ENCODE assay signal across 8 cellular contexts in the genomic region with DNA sequence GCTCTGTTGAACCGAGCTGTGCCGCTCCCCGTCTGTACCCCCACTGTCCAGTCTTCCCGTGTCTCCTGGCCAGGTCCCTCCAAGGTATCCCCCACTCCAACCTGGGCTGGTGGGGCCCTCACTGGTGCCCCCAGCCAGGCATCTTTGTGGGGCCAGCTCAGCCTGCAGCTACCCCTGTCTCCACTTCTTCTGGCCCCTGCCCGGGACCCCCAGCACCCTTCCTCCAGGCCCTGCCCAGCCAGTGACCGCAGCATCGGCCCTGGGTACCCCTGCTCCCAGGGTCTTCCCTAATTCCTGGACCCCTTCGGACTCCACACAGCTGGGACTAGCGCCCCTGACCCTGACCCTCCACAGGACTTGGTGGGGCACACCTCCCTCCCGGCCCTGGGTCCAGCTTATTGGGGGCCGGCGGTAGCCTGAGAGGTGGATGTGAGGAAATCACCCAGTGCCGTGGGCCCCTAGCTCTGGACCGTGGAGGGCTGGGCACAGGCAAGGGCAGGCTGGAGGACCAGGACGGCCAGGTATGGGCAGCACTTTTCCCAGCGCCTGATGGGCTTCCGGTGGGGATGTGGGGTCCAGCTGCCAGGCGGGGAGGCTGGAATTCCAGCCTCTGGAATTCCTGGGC. TPM values are rescaled to one million over a fixed set of nuclear protein-coding genes. Genes with fewer than 3 reads are reported as not detected.
DNase-seq lines count a peak whose midpoint lies in the region; ATAC-seq and TF ChIP-seq lines count a peak whose summit lies in the region.

No MANE protein-coding gene starts in this region.

- H3K9me3 ChIP-seq in cardiac muscle cell (ENCODE audit: low read depth) (no peaks in the 10 kb centered on the region), muscle layer of duodenum (ENCODE audit: control insufficient read depth in 1 of 2, low read length in 2 of 2) (no peaks in the 10 kb centered on the region), upper lobe of right lung (no peaks in the 10 kb centered on the region), MG63 (no peaks in the 10 kb centered on the region)

- H3K4me1 ChIP-seq in cardiac muscle cell (ENCODE audit: low read depth) (peaks cover 66% of the 10 kb centered on the region), muscle layer of duodenum (ENCODE audit: control insufficient read depth in 1 of 2, insufficient read depth in 2 of 2, low read length in 2 of 2) (peaks cover 10 to 74% of the 10 kb centered on the region in 2 donors), upper lobe of right lung (peaks cover 66% of the 10 kb centered on the region)

- DNase-seq in cardiac muscle cell (ENCODE audit: low read depth in 1 of 2, low spot score in 1 of 2), result no peak
- DNase-seq in cardiac septum (ENCODE audit: low spot score), result no peak
- peak in 1 of 61 donors; percentile 61 for DNase-seq in caudate nucleus (lab: John Stamatoyannopoulos, UW)
- DNase-seq in upper lobe of right lung, result no peak
- no peak for DNase-seq in nucleus accumbens (lab: John Stamatoyannopoulos, UW)
- no peak for DNase-seq in MG63

- intact Hi-C loops in cardiac septum (cut with DNase I) (no loop called here), upper lobe of right lung (cut with DNase I) (no loop called here)

- ATAC-seq in upper lobe of right lung (no peak), GM18870 (IDR thresholded peaks at IDR 0.05; ENCODE audit: unreplicated experiment) (no peak)

- H3K27me3 ChIP-seq in cardiac muscle cell (peaks cover 14% of the 10 kb centered on the region), muscle layer of duodenum (ENCODE audit: low read depth, low read length) (peaks cover 5% of the 10 kb centered on the region), upper lobe of right lung (no peaks in the 10 kb centered on the region), MG63 (no peaks in the 10 kb centered on the region)

- H3K36me3 ChIP-seq in cardiac muscle cell (peaks cover 8% of the 10 kb centered on the region), muscle layer of duodenum (ENCODE audit: control insufficient read depth in 1 of 2, insufficient read depth in 2 of 2, low read length in 2 of 2) (peaks cover 0 to 12% of the 10 kb centered on the region in 2 donors), upper lobe of right lung (no peaks in the 10 kb centered on the region), MG63 (peaks cover 3% of the 10 kb centered on the region; the same call in 1 of the 2 replicates)

- TF ChIP-seq CTCF in cardiac muscle cell (IDR thresholded peaks at IDR 0.05; ENCODE audit: low read depth, low read length), result no peak
- TF ChIP-seq CTCF in upper lobe of right lung (IDR thresholded peaks at IDR 0.05), result no peak

- H3K27ac ChIP-seq in cardiac muscle cell (peak overlapping the region; percentile 63), caudate nucleus (ENCODE audit: low read depth, low read length) (peak overlapping the region; percentile 92), muscle layer of duodenum (ENCODE audit: low read length) (peak overlapping the region; percentile 86), upper lobe of right lung (peak overlapping the region; percentile 98)

- H3K4me3 ChIP-seq in cardiac muscle cell (no peak overlapping the region), muscle layer of duodenum (ENCODE audit: low read depth in 1 of 2, low read length in 2 of 2) (peak overlapping the region; percentile 16 to 72), upper lobe of right lung (no peak overlapping the region), MG63 (no peak overlapping the region)

RNA-seq across cellular contexts. Expression of a gene that starts 4.1 kb away (rescaled TPM):
- 46.9 and 51.1 TPM in 2 replicates for total RNA-seq in cardiac muscle cell
- polyA plus RNA-seq in cardiac muscle cell, result 196 and 203 TPM in 2 replicates
- 68.2 TPM for total RNA-seq in cardiac septum
- total RNA-seq in upper lobe of right lung, result 96.2 TPM
- total RNA-seq in MG63 (2014; rRNA removed; shearing (Covaris generic); ENCODE audit: low replicate concordance), result 17.3 TPM in 1 of 2 replicates, not detected in the other

RNA-seq across cellular contexts. Expression of a gene that starts 8.0 kb away (rescaled TPM):
- 804 and 1,173 TPM in 2 replicates for total RNA-seq in cardiac muscle cell
- 1,364 and 1,845 TPM in 2 replicates for polyA plus RNA-seq in cardiac muscle cell
- 918 TPM for total RNA-seq in cardiac septum
- total RNA-seq in upper lobe of right lung, result 191 TPM
- 129 and 270 TPM in 2 replicates for total RNA-seq in MG63 (2014; rRNA removed; shearing (Covaris generic); ENCODE audit: low replicate concordance)

RNA-seq across cellular contexts. Expression of a gene that starts 8.4 kb away (rescaled TPM):
- total RNA-seq in cardiac muscle cell (32.0 and 33.0 TPM in 2 replicates), cardiac septum (3.8 TPM), upper lobe of right lung (7.9 TPM)
- polyA plus RNA-seq in cardiac muscle cell, result 27.4 and 27.6 TPM in 2 replicates
- total RNA-seq in MG63 (2014; rRNA removed; shearing (Covaris generic); ENCODE audit: low replicate concordance), result 29.3 and 58.1 TPM in 2 replicates

RNA-seq across cellular contexts. Expression of a gene that starts 43.8 kb away (rescaled TPM):
- total RNA-seq in cardiac muscle cell (6.8 and 8.8 TPM in 2 replicates), cardiac septum (1.3 TPM), upper lobe of right lung (1.5 TPM)
- polyA plus RNA-seq in cardiac muscle cell, result 4.4 and 6.4 TPM in 2 replicates
- 7.1 and 17.0 TPM in 2 replicates for total RNA-seq in MG63 (2014; rRNA removed; shearing (Covaris generic); ENCODE audit: low replicate concordance)

Comparison
In these comparisons a context has a peak if more than half of its experiments do, and no peak if none do; other contexts are left out.
1. H3K4me3 ChIP-seq: peak in muscle layer of duodenum (2 of 2); none in cardiac muscle cell (single experiment), upper lobe of right lung (single experiment) and MG63 (single experiment).
2. Peak in every context shown above with its lines, with median percentiles within 50 percentile points of each other: H3K27ac ChIP-seq.